ENCODE assay signal across 1 cellular context in the genomic region with DNA sequence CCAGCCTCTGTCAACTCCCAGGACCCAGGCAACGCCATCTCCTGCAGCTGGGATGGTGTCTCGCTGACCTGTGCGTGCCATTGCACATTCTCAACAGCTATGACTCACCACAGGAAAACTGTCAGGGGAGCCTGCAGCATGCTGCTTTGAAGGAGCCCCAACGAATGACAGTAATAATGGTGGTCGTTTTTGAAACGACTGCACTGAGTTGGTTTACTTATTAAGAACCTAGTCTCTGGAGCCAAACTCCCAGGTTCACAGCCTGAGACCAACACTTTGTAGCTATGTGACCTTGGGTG.
TF ChIP-seq lines count a peak whose summit lies in the region.

No MANE protein-coding gene starts in this region.

TF ChIP-seq in GM12878, 131 proteins besides CTCF, POLR2A, EP300 and RAD21 (continued from another document):
- no peak for TF ChIP-seq CEBPZ (IDR thresholded peaks at IDR 0.05; ENCODE audit: low read depth, low read length)
